12 cellular contexts compared by ENCODE assay signal in genomic region chr3:159856496-159857098, GRCh38. TPM values are rescaled to one million over a fixed set of nuclear protein-coding genes. Genes with fewer than 3 reads are reported as not detected.
DNase-seq lines count a peak whose midpoint lies in the region; ATAC-seq and TF ChIP-seq lines count a peak whose summit lies in the region.
"Had no signal": no experiment of that assay in that cellular context is flagged by ENCODE, and none has a peak within 500 bp of the region (broad histone marks: within the 10 kb centered on the region; RNA-seq: fewer than 3 reads in every experiment).

No MANE protein-coding gene starts in this region.

- TF ChIP-seq RAD21 in SK-N-SH (IDR thresholded peaks at IDR 0.05; ENCODE audit: low read length) = peak; percentile 8; the same call in 1 of the 2 replicates

- POLR2A ChIA-PET in SK-N-SH (lab: Yijun Ruan, JAX) = interaction anchor here (0.6 to 2.6 kb wide), 9 partner anchors 9 to 105 kb away, joined by 3 to 34 read pairs (median 8); partner anchors contain the start of gene SCHIP1

- H3K9me3 ChIP-seq in SK-N-SH = no peaks in the 10 kb centered on the region
- H3K9me3 ChIP-seq in spleen = no peaks in the 10 kb centered on the region
- H3K9me3 ChIP-seq: neutrophil, upper lobe of right lung had no signal

- intact Hi-C loops in spleen (cut with DNase I; ENCODE audit: low total_unique reads) = no loop called here

- H3K4me1 ChIP-seq in SK-N-SH (ENCODE audit: control insufficient read depth in 1 of 2, insufficient read depth in 2 of 2, low read depth in 1 of 2, low read length in 1 of 2) = peaks cover 43 to 93% of the 10 kb centered on the region in 2 experiments
- H3K4me1 ChIP-seq in spleen = peaks cover 14 to 82% (median 50%) of the 10 kb centered on the region in 6 donors

- no peak overlapping the region for H3K9ac ChIP-seq in SK-N-SH

- TF ChIP-seq POLR2A in spleen (IDR thresholded peaks at IDR 0.05) = no peak

- H3K4me2 ChIP-seq in SK-N-SH = 0 out of 2 replicates have a peak overlapping the region, but pooled peaks have one; percentile 81

- no peak for TF ChIP-seq CTCF in SK-N-SH (IDR thresholded peaks at IDR 0.05)
- TF ChIP-seq CTCF in spleen (IDR thresholded peaks at IDR 0.05 in 8 of 11, conservative IDR thresholded peaks at IDR 0.05 in 3 of 11) = no peak

- TF ChIP-seq EP300 in SK-N-SH (IDR thresholded peaks at IDR 0.05; ENCODE audit: borderline replicate concordance in 1 of 2, low read depth in 1 of 2, low read length in 1 of 2) = peak in 1 of 2 experiments; percentile 99; a peak in 2 of 4 replicates

- no peaks in the 10 kb centered on the region for H3K9me2 ChIP-seq in SK-N-SH

- H3K79me2 ChIP-seq in SK-N-SH (ENCODE audit: insufficient read depth) = peaks cover 82% of the 10 kb centered on the region

- peaks cover 30% of the 10 kb centered on the region for H3F3A ChIP-seq in SK-N-SH (replicated peaks; ENCODE audit: insufficient read depth)

- peak overlapping the region; percentile 93 to 100 for H3K27ac ChIP-seq in SK-N-SH (ENCODE audit: low read depth in 2 of 2, low read length in 1 of 2)
- H3K27ac ChIP-seq in spleen = peak overlapping the region; percentile 26 to 87 (median 70)
- H3K27ac ChIP-seq: neutrophil, upper lobe of right lung had no signal

- H3K36me3 ChIP-seq in SK-N-SH (replicated peaks in 1 of 2; ENCODE audit: control insufficient read depth in 1 of 2, insufficient read depth in 2 of 2, low read length in 1 of 2) (no peaks in the 10 kb centered on the region), spleen (no peaks in the 10 kb centered on the region)
- H3K36me3 ChIP-seq: neutrophil, upper lobe of right lung had no signal

- H3K4me3 ChIP-seq in SK-N-SH (ENCODE audit: low read depth in 2 of 2, low read length in 1 of 2) (no peak overlapping the region), spleen (peak overlapping the region in 2 of 8 donors; percentile 10 to 11)
- H3K4me3 ChIP-seq: upper lobe of right lung had no signal

- no peaks in the 10 kb centered on the region for H3K27me3 ChIP-seq in SK-N-SH (ENCODE audit: insufficient read depth)
- no peaks in the 10 kb centered on the region for H3K27me3 ChIP-seq in spleen (replicated peaks in 1 of 7)
- H3K27me3 ChIP-seq: neutrophil, upper lobe of right lung had no signal

- peaks cover 7% of the 10 kb centered on the region; the same call in 1 of the 2 replicates for H4K20me1 ChIP-seq in SK-N-SH (ENCODE audit: insufficient read depth)

- WGBS in SK-N-SH (ENCODE audit: low lambda C conversion rate) = 75% methylated on average over 14 of the region's 14 CpGs
- 27 to 38% (median 31%) methylated on average over 14 of the region's 14 CpGs for WGBS in spleen, 5 donors

- ATAC-seq in HG03432 (IDR thresholded peaks at IDR 0.05; ENCODE audit: unreplicated experiment) = no peak
- ATAC-seq: effector memory CD8-positive, alpha-beta T cell; upper lobe of right lung had no signal

- DNase-seq in NCI-H1092 treated with DMSO at 0.1 percent for 48 hours (lab: John Stamatoyannopoulos, UW) (peak; percentile 35), SK-N-SH (peak; percentile 52), islet precursor cell (peak; percentile 72), spleen (no peak), AG20443 (ENCODE audit: low spot score) (no peak), ecto neural progenitor cell (ENCODE audit: low spot score) (no peak)
- DNase-seq: activated effector memory CD4-positive, alpha-beta T cell treated with anti-CD3 and anti-CD28 coated beads, Interleukin-2, amount 50 U/mL, for 16 hours; effector memory CD8-positive, alpha-beta T cell; MV-4-11; upper lobe of right lung had no signal

- no peak overlapping the region for H2AFZ ChIP-seq in SK-N-SH (ENCODE audit: low read depth)

- CTCF ChIA-PET in SK-N-SH (lab: Yijun Ruan, JAX) = interaction anchor here (1.1 to 10.7 kb wide), 8 partner anchors 10 to 148 kb away, joined by 4 to 160 read pairs (median 12); partner anchors contain the start of gene SCHIP1

TF ChIP-seq in SK-N-SH, 30 proteins besides CTCF, POLR2A, EP300 and RAD21:
- TF ChIP-seq RCOR1 (IDR thresholded peaks at IDR 0.05; ENCODE audit: low read length) = peak; percentile 97
- TF ChIP-seq SIN3A (IDR thresholded peaks at IDR 0.05; ENCODE audit: borderline replicate concordance, low read depth, low read length) = no peak
- TF ChIP-seq ELF1 (IDR thresholded peaks at IDR 0.05) = no peak
- TF ChIP-seq MAX (IDR thresholded peaks at IDR 0.05; ENCODE audit: low read depth) = no peak
- peak; percentile 76 for TF ChIP-seq GATA2 (CRISPR knock-in tag; IDR thresholded peaks at IDR 0.05)
- TF ChIP-seq GABPA (IDR thresholded peaks at IDR 0.05; ENCODE audit: low read depth) = no peak
- no peak for TF ChIP-seq IRF3 (IDR thresholded peaks at IDR 0.05; ENCODE audit: low read depth, low read length)
- peak; percentile 95 for TF ChIP-seq FOXJ3 (CRISPR knock-in tag; IDR thresholded peaks at IDR 0.05)
- peak; percentile 56 for TF ChIP-seq TCF12 (IDR thresholded peaks at IDR 0.05)
- TF ChIP-seq YY1 (IDR thresholded peaks at IDR 0.05; ENCODE audit: low read depth) = no peak
- peak; percentile 88 for TF ChIP-seq CHD2 (IDR thresholded peaks at IDR 0.05; ENCODE audit: low read length, partially characterized antibody)
- peak; percentile 48 for TF ChIP-seq POLR2AphosphoS5 (IDR thresholded peaks at IDR 0.05; ENCODE audit: low read depth, low read length)

RNA-seq across cellular contexts. Expression of gene SCHIP1, which starts 16.9 kb away (rescaled TPM):
- polyA plus RNA-seq in SK-N-SH (2012; rRNA removed) (13.0 and 18.1 TPM in 2 replicates), spleen (1 to 10 TPM; 1.5 to 4.3 (median 1.7) TPM)
- polyA plus RNA-seq in SK-N-SH (2012; cell fraction: cytosol; rRNA removed) = 17.4 and 22.1 TPM in 2 replicates
- 13.8 and 25.4 TPM in 2 replicates for polyA plus RNA-seq in SK-N-SH (2012; cell fraction: nucleus; rRNA removed)
- total RNA-seq in spleen = 10 to 100 TPM in 1 of 7 donors, 1 to 10 TPM in 6; 1.7 to 10.8 (median 4.4) TPM

Comparison
In these comparisons a context has a peak if more than half of its experiments do, and no peak if none do; other contexts are left out.
1. DNase-seq: peak in NCI-H1092 treated with DMSO at 0.1 percent for 48 hours (single experiment), SK-N-SH (single experiment) and islet precursor cell (single experiment); none in spleen (single experiment), AG20443 (single experiment) and ecto neural progenitor cell (single experiment).